Comparison of ENCODE assay signal across 9 cellular contexts in the genomic region with DNA sequence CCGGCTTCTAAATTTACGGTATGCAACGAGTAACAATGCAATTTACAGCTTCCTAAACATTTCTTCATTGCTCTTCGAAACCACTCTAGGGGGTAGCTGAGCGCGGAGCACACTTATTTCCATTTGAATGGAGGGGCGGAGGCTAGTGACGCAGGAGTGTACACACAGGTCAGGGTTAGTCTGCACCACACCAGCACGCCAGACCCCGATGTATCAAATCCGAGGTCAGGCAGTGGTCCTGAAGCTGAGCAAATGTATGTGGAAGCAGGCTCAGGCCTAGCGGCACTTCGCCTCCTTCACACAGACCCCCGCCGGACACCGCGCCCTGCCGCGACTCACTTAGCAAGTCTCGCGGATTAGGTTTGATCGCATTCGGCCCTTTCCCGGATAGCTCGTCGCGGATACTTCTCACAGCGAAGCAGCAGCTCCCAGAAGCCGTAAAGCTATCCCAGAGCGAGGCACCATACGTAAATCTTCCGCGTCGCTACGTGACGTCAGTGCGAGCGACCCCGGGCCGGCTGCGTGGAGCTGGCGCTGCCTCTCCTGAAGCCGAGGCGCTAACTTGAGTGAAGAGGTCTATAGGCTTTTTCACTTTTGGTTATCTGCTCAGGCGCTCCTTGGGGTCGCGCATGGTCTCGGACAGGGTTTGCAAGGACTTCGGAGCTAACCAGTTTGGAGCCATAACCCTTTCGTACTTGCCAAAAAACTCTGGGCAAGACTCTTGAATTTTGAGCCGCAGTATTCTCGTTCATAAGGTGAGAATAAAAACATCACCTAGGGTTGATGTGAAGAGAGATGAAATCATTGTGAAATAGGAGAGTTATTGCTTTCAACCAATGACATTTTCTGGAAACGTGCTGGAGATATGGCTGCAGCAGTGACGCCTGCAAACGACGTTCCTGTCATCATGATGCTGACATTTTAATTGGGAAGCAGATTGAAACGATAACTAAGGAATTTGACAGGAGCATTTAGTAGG. TPM values are rescaled to one million over a fixed set of nuclear protein-coding genes. Genes with fewer than 3 reads are reported as not detected.
DNase-seq lines count a peak whose midpoint lies in the region; ATAC-seq, FAIRE-seq and TF ChIP-seq lines count a peak whose summit lies in the region.
"Had no signal": no experiment of that assay in that cellular context is flagged by ENCODE, and none has a peak within 500 bp of the region (broad histone marks: within the 10 kb centered on the region; RNA-seq: fewer than 3 reads in every experiment).

TSS of gene AASDH (minus strand) at position 469 of the 979 bp plus-strand sequence. CDS start 3,192 bp downstream, outside the sequence.

- dilution Hi-C loops in keratinocyte (cut with MboI; ENCODE audit: extremely low pct_ligation_motif_present, low sequenced_read_pairs), result no loop called here

- FAIRE-seq in keratinocyte (lab: Jason Lieb, UNC), result peak; percentile 78
- FAIRE-seq: colon had no signal

- peaks cover 10% of the 10 kb centered on the region for H3K4me1 ChIP-seq in keratinocyte (ENCODE audit: control insufficient read depth, extremely low read depth, insufficient read depth, low read length)

- H2AFZ ChIP-seq in keratinocyte (ENCODE audit: control insufficient read depth, low read length), result peak within 1 kb of the TSS; percentile 99

- no peak for TF ChIP-seq CTCF in AG09319 (IDR thresholded peaks at IDR 0.05; ENCODE audit: low read depth, low read length)
- TF ChIP-seq CTCF in keratinocyte (optimal IDR thresholded peaks at IDR 0.05 in 1 of 3, IDR thresholded peaks at IDR 0.05 in 1 of 3, conservative IDR thresholded peaks at IDR 0.05 in 1 of 3; ENCODE audit: extremely low read depth in 1 of 3, insufficient read depth in 2 of 3, low read length in 3 of 3), result no peak

- no peaks in the 10 kb centered on the region for H3K9me3 ChIP-seq in keratinocyte (ENCODE audit: control insufficient read depth, low read depth, low read length)

- peak within 1 kb of the TSS; percentile 64 to 98 (median 96) for H3K4me3 ChIP-seq in keratinocyte (ENCODE audit: control insufficient read depth in 2 of 3, extremely low read depth in 1 of 3, insufficient read depth in 2 of 3, low read depth in 1 of 3, low read length in 3 of 3)

- ATAC-seq in GM19035 (IDR thresholded peaks at IDR 0.05; ENCODE audit: unreplicated experiment), result peak; percentile 96
- peak; percentile 96 for ATAC-seq in HG03354 (IDR thresholded peaks at IDR 0.05; ENCODE audit: poor library complexity, severe bottlenecking, unreplicated experiment)

- H3K4me2 ChIP-seq in keratinocyte (ENCODE audit: control insufficient read depth, extremely low read depth, insufficient read depth, low read depth, low read length), result peak within 1 kb of the TSS; percentile 95

- H3K27me3 ChIP-seq in keratinocyte (ENCODE audit: control insufficient read depth, extremely low read depth, insufficient read depth, low read length), result no peaks in the 10 kb centered on the region

- peak; percentile 75 for DNase-seq in AG09319 (ENCODE audit: extremely low read depth, low read depth)
- peak; percentile 94 for DNase-seq in NCI-H446 treated with DMSO at 0.1 percent for 48 hours (lab: John Stamatoyannopoulos, UW)
- DNase-seq in activated CD4-positive, CD25-positive, alpha-beta regulatory T cell treated with anti-CD3 and anti-CD28 coated beads, Interleukin-2, amount 50 U/mL, for 72 hours, result peak; percentile 93
- peak; percentile 58 to 87 for DNase-seq in cerebellar nuclear complex (lab: John Stamatoyannopoulos, UW)
- peak; percentile 50 for DNase-seq in keratinocyte (ENCODE audit: low read depth, low spot score)
- DNase-seq in stimulated activated CD4-positive, alpha-beta T cell treated with anti-CD3 and anti-CD28 coated beads, Interleukin-15, amount 100 ng/mL, for 1 hour (ENCODE audit: low read depth in 1 of 2, low spot score in 1 of 2), result peak; percentile 85 to 95

- no peaks in the 10 kb centered on the region for H3K36me3 ChIP-seq in keratinocyte (ENCODE audit: control insufficient read depth in 2 of 2, extremely low read depth in 1 of 2, insufficient read depth in 2 of 2, low read length in 2 of 2)

- no peaks in the 10 kb centered on the region for H4K20me1 ChIP-seq in keratinocyte (ENCODE audit: control insufficient read depth, extremely low read depth, insufficient read depth, low read length)

- peaks cover 22% of the 10 kb centered on the region for H3K79me2 ChIP-seq in keratinocyte (ENCODE audit: control insufficient read depth, insufficient read depth, low read length)

- H3K9me1 ChIP-seq in keratinocyte (ENCODE audit: control insufficient read depth, extremely low read depth, insufficient read depth, low read length), result no peaks in the 10 kb centered on the region

- peak within 1 kb of the TSS; percentile 97 for H3K9ac ChIP-seq in keratinocyte (ENCODE audit: control insufficient read depth, extremely low read depth, insufficient read depth, low read length)

- peak within 1 kb of the TSS; percentile 93 for H3K27ac ChIP-seq in keratinocyte (ENCODE audit: control insufficient read depth, insufficient read depth, low read length)

RNA-seq across cellular contexts. Expression of gene AASDH, which starts in this region (rescaled TPM):
- 6.9 to 15.5 TPM (median 14.4 TPM) in 3 replicates for polyA plus RNA-seq in keratinocyte
- polyA plus RNA-seq in keratinocyte (2011; ENCODE audit: low read depth), result 15.0 TPM
- 4.5 and 9.0 TPM in 2 replicates for polyA plus RNA-seq in keratinocyte (2011; cell fraction: cytosol; rRNA removed)
- polyA plus RNA-seq in keratinocyte (2011; cell fraction: nucleus; rRNA removed), result 19.7 and 21.3 TPM in 2 replicates
- polyA plus RNA-seq in keratinocyte (2012; ENCODE audit: low replicate concordance), result 5.2 and 7.0 TPM in 2 replicates
- polyA minus RNA-seq in keratinocyte, result 3.8 to 31.5 TPM (median 18.6 TPM) in 3 replicates
- polyA minus RNA-seq in keratinocyte (2011; cell fraction: cytosol; rRNA and poly(A)+ RNA removed), result 3.3 TPM
- polyA minus RNA-seq in keratinocyte (2011; cell fraction: nucleus; rRNA and poly(A)+ RNA removed), result 11.4 and 27.0 TPM in 2 replicates

Comparison
In these comparisons a context has a peak if more than half of its experiments do, and no peak if none do; other contexts are left out.
1. Peak in every context shown above with its lines: DNase-seq, ATAC-seq, H3K4me3 ChIP-seq and H3K27ac ChIP-seq.